9 cellular contexts compared by ENCODE assay signal in genomic region chr20:62501801-62502495, GRCh38. TPM values are rescaled to one million over a fixed set of nuclear protein-coding genes. Genes with fewer than 3 reads are reported as not detected.
A peak's percentile ranks its signal among the peaks of the same experiment; 100 is the strongest.
DNase-seq lines count a peak whose midpoint lies in the region; ATAC-seq, FAIRE-seq and TF ChIP-seq lines count a peak whose summit lies in the region.
"Had no signal": no experiment of that assay in that cellular context is flagged by ENCODE, and none has a peak within 500 bp of the region (broad histone marks: within the 10 kb centered on the region; RNA-seq: fewer than 3 reads in every experiment).

No MANE protein-coding gene starts in this region.

- no peak overlapping the region for H3K4me3 ChIP-seq in K562

- H3K9me1 ChIP-seq in K562 (ENCODE audit: control insufficient read depth, insufficient read depth, low read length): no peaks in the 10 kb centered on the region

- peak overlapping the region in 1 of 2 experiments; percentile 37; a peak in 2 of 4 replicates for H3K9ac ChIP-seq in K562 (ENCODE audit: insufficient read depth in 1 of 2, low read depth in 2 of 2, low read length in 2 of 2)
- H3K9ac ChIP-seq: parathyroid adenoma had no signal

- no peaks in the 10 kb centered on the region for H3K36me3 ChIP-seq in K562 (ENCODE audit: control insufficient read depth, insufficient read depth, low read length)

- CTCF ChIA-PET in K562 (lab: Yijun Ruan, JAX; ENCODE audit: low intra/inter-chr PET ratio): interaction anchor here (0.6 to 1.0 kb wide), 2 partner anchors 119 to 290 kb away, joined by 3 read pairs; no protein-coding TSS in a partner anchor

- intact Hi-C loops in K562 (cut with micrococcal nuclease): no loop called here

- 22% methylated on average over 13 of the region's 13 CpGs for WGBS in K562 (ENCODE audit: insufficient coverage, low coverage, missing lambda C conversion rate)

- no peak for TF ChIP-seq CTCF in K562 (IDR thresholded peaks at IDR 0.05 in 2 of 3, conservative IDR thresholded peaks at IDR 0.05 in 1 of 3; ENCODE audit: insufficient read depth in 2 of 3, low read depth in 1 of 3, low read length in 3 of 3)

- BruUV-seq in K562 (replicated peaks; lab: Mats Ljungman, UMichigan): no TSS peak

- no peak overlapping the region for H3K4me2 ChIP-seq in K562 (ENCODE audit: insufficient read depth, low read length)

- POLR2A ChIA-PET in K562 (lab: Yijun Ruan, JAX): interaction anchor here (0.6 to 1.3 kb wide), 2 partner anchors 115 to 527 kb away, joined by 3 read pairs; no protein-coding TSS in a partner anchor

- no peak for TF ChIP-seq POLR2A in K562 (conservative IDR thresholded peaks at IDR 0.05)

- H3K9me3 ChIP-seq in K562 (replicated peaks; ENCODE audit: control insufficient read depth, insufficient read depth, low read depth, low read length): no peaks in the 10 kb centered on the region; the same call in 1 of the 2 replicates

- peak; percentile 68 for ATAC-seq in GM18508 (IDR thresholded peaks at IDR 0.05; ENCODE audit: insufficient read depth, unreplicated experiment)
- peak; percentile 46 for ATAC-seq in HG02885 (IDR thresholded peaks at IDR 0.05; ENCODE audit: poor library complexity, unreplicated experiment)
- ATAC-seq in K562: no peak
- no peak for ATAC-seq in GM19397 (IDR thresholded peaks at IDR 0.05; ENCODE audit: unreplicated experiment)

- peaks cover 5% of the 10 kb centered on the region; the same call in 1 of the 2 replicates for H4K20me1 ChIP-seq in K562 (replicated peaks; ENCODE audit: control insufficient read depth, insufficient read depth, low read length)

- DNase-seq in T follicular helper cell (ENCODE audit: low read depth) (peak; percentile 14), K562 (ENCODE audit: extremely low read depth in 1 of 4, low spot score in 3 of 4) (peak in 1 of 4 experiments; percentile 37), NCI-H748 (lab: John Stamatoyannopoulos, UW; ENCODE audit: unreplicated experiment) (no peak), 8988T (no peak)
- peak; percentile 88 for DNase-seq in stimulated activated CD4-positive, alpha-beta T cell treated with anti-CD3 and anti-CD28 coated beads, Interleukin-1b, Interleukin-23, amount 100 ng/mL, for 48 hours

- no peak for TF ChIP-seq RAD21 in K562 (CRISPR knock-in tag; conservative IDR thresholded peaks at IDR 0.05 in 1 of 2, IDR thresholded peaks at IDR 0.05 in 1 of 2)

- H3K27ac ChIP-seq in K562 (ENCODE audit: extremely low read depth, low read depth, low read length): no peak overlapping the region
- H3K27ac ChIP-seq: parathyroid adenoma had no signal

- TF ChIP-seq EP300 in K562 (IDR thresholded peaks at IDR 0.05; ENCODE audit: low read length): no peak

- H2AFZ ChIP-seq in K562 (ENCODE audit: low read depth, low read length): 0 out of 2 replicates have a peak overlapping the region, but pooled peaks have one; percentile 14
- H2AFZ ChIP-seq: parathyroid adenoma had no signal

- no peaks in the 10 kb centered on the region for H3K79me2 ChIP-seq in K562 (ENCODE audit: control insufficient read depth, insufficient read depth, low read length)
- H3K79me2 ChIP-seq: parathyroid adenoma had no signal

- H3K27me3 ChIP-seq in K562 (ENCODE audit: control insufficient read depth in 2 of 2, insufficient read depth in 2 of 2, low read length in 2 of 2): no peaks in the 10 kb centered on the region; a peak in 1 of 5 replicates

- peaks cover 9 to 61% of the 10 kb centered on the region in 2 experiments; a peak in 4 of 5 replicates for H3K4me1 ChIP-seq in K562 (replicated peaks in 1 of 2; ENCODE audit: control insufficient read depth in 2 of 2, insufficient read depth in 2 of 2, low read length in 2 of 2)

- FAIRE-seq in K562 (lab: Jason Lieb, UNC): no peak

- in situ Hi-C loops in K562 (cut with MboI): loop anchor here (5.0 kb wide), 1 partner anchor 110 kb away; no protein-coding TSS in a partner anchor

TF ChIP-seq in K562, 482 proteins besides CTCF, POLR2A, EP300 and RAD21 (continues in another document):
- TF ChIP-seq L3MBTL2 (IDR thresholded peaks at IDR 0.05) (0 out of 2 replicates have a peak, but pooled peaks have one; percentile 20), JUN (IDR thresholded peaks at IDR 0.05; ENCODE audit: borderline replicate concordance, low read depth, low read length) (peak; percentile 45; the same call in 1 of the 2 replicates), JUN (CRISPR knock-in tag; IDR thresholded peaks at IDR 0.05; ENCODE audit: borderline replicate concordance) (no peak), FOSL1 (tag; conservative IDR thresholded peaks at IDR 0.05) (0 out of 2 replicates have a peak, but pooled peaks have one; percentile 16), ATF7 (IDR thresholded peaks at IDR 0.05) (peak; percentile 28; the same call in 1 of the 2 replicates), STAT5A (IDR thresholded peaks at IDR 0.05; ENCODE audit: borderline replicate concordance, low read length) (no peak), ZNF699 (CRISPR knock-in tag; IDR thresholded peaks at IDR 0.05; ENCODE audit: insufficient replicate concordance) (no peak), JUND (IDR thresholded peaks at IDR 0.05; ENCODE audit: borderline replicate concordance, low read depth, low read length) (peak; percentile 43; the same call in 1 of the 2 replicates), JUND (tag; IDR thresholded peaks at IDR 0.05; ENCODE audit: borderline replicate concordance, low read depth, low read length) (no peak), ZNF592 (IDR thresholded peaks at IDR 0.05) (peak; percentile 17; the same call in 1 of the 2 replicates), USF1 (CRISPR knock-in tag; IDR thresholded peaks at IDR 0.05) (peak; percentile 39; the same call in 1 of the 2 replicates), ATF3 (IDR thresholded peaks at IDR 0.05) (peak; percentile 83), ATF3 (CRISPR knock-in tag; conservative IDR thresholded peaks at IDR 0.05) (no peak)

RNA-seq across cellular contexts. Expression of gene GATA5, which starts 26.2 kb away (rescaled TPM):
- total RNA-seq in K562 (2011; cell fraction: chromatin; rRNA removed; ENCODE audit: low replicate concordance): 0.40 and 1.3 TPM in 2 replicates
- 0.66 and 0.67 TPM in 2 replicates for total RNA-seq in K562 (2011; cell fraction: nucleolus; rRNA removed)
- 0.29 and 0.46 TPM in 2 replicates for total RNA-seq in K562 (2011; cell fraction: nucleoplasm; rRNA removed)
- total RNA-seq in K562 (2014; rRNA removed): 0.18 and 0.45 TPM in 2 replicates
- 0.06 TPM in 1 of 2 replicates, not detected in the other for total RNA-seq in K562 (2014; rRNA removed; fragmentation: Illumina TruSeq; extraction: Trizol)
- total RNA-seq in K562 (2015; rRNA removed; fragmentation: Illumina TruSeq; extraction: Trizol): 0.08 and 0.22 TPM in 2 replicates
- total RNA-seq in K562 (2021): 0.49 TPM in 2 replicates
- 0.57 and 0.68 TPM in 2 replicates for polyA plus RNA-seq in K562 (2011; rRNA removed)
- 0.68 and 2.4 TPM in 2 replicates for polyA plus RNA-seq in K562 (2011; cell fraction: cytosol; rRNA removed)
- polyA plus RNA-seq in K562 (2011; cell fraction: nucleus; rRNA removed): 1.4 and 2.7 TPM in 2 replicates
- polyA plus RNA-seq in K562 (2012): 0.43 and 0.44 TPM in 2 replicates
- polyA plus RNA-seq in K562 (2014; fragmentation: Illumina TruSeq; extraction: Trizol): 0.09 and 0.11 TPM in 2 replicates
- polyA plus RNA-seq in K562 (2014; fragmentation: Nextera tagmentation; extraction: Ambion mirVana): not detected
- 0.16 and 0.34 TPM in 2 replicates for polyA plus RNA-seq in K562 (2014; rRNA removed)
- 0.12 and 0.39 TPM in 2 replicates for polyA minus RNA-seq in K562 (2011; rRNA and poly(A)+ RNA removed)
- 0.86 and 1.5 TPM in 2 replicates for polyA minus RNA-seq in K562 (2011; cell fraction: cytosol; rRNA and poly(A)+ RNA removed)
- 0.67 TPM in 2 replicates for polyA minus RNA-seq in K562 (2011; cell fraction: nucleus; rRNA and poly(A)+ RNA removed)

Comparison
In these comparisons a context has a peak if more than half of its experiments do, and no peak if none do; other contexts are left out.
1. ATAC-seq: peak in GM18508 (single experiment) and HG02885 (single experiment); none in K562 (single experiment) and GM19397 (single experiment).
2. DNase-seq: peak in T follicular helper cell (single experiment) and stimulated activated CD4-positive, alpha-beta T cell treated with anti-CD3 and anti-CD28 coated beads, Interleukin-1b, Interleukin-23, amount 100 ng/mL, for 48 hours (single experiment); none in NCI-H748 (single experiment) and 8988T (single experiment).